Comparison of ENCODE assay signal across 1 cellular context in genomic region chr19:50415661-50416033, GRCh38.
TF ChIP-seq lines count a peak whose summit lies in the region.

No MANE protein-coding gene starts in this region.

TF ChIP-seq in K562, 482 proteins besides CTCF, POLR2A, EP300 and RAD21 (continued from another document):
- TF ChIP-seq, protein P1, sequence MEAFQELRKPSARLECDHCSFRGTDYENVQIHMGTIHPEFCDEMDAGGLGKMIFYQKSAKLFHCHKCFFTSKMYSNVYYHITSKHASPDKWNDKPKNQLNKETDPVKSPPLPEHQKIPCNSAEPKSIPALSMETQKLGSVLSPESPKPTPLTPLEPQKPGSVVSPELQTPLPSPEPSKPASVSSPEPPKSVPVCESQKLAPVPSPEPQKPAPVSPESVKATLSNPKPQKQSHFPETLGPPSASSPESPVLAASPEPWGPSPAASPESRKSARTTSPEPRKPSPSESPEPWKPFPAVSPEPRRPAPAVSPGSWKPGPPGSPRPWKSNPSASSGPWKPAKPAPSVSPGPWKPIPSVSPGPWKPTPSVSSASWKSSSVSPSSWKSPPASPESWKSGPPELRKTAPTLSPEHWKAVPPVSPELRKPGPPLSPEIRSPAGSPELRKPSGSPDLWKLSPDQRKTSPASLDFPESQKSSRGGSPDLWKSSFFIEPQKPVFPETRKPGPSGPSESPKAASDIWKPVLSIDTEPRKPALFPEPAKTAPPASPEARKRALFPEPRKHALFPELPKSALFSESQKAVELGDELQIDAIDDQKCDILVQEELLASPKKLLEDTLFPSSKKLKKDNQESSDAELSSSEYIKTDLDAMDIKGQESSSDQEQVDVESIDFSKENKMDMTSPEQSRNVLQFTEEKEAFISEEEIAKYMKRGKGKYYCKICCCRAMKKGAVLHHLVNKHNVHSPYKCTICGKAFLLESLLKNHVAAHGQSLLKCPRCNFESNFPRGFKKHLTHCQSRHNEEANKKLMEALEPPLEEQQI (IDR thresholded peaks at IDR 0.05), result no peak
- TF ChIP-seq CC2D1A (IDR thresholded peaks at IDR 0.05) (no peak), ZZZ3 (IDR thresholded peaks at IDR 0.05) (no peak), EZH2 (IDR thresholded peaks at IDR 0.05; ENCODE audit: borderline replicate concordance, low read depth, low read length) (no peak), CHD4 (IDR thresholded peaks at IDR 0.05; ENCODE audit: insufficient read depth, insufficient replicate concordance, low read depth, low read length, poor library complexity, severe bottlenecking) (no peak), MIER1 (IDR thresholded peaks at IDR 0.05; ENCODE audit: low read depth) (no peak), BRF1 (IDR thresholded peaks at IDR 0.05; ENCODE audit: borderline replicate concordance, extremely low read depth, insufficient read length) (no peak), ZBTB49 (CRISPR knock-in tag; IDR thresholded peaks at IDR 0.05; ENCODE audit: borderline replicate concordance) (no peak), BDP1 (IDR thresholded peaks at IDR 0.05; ENCODE audit: insufficient read depth, insufficient read length) (no peak)
